ENCODE assay signal across 17 cellular contexts in the genomic region with DNA sequence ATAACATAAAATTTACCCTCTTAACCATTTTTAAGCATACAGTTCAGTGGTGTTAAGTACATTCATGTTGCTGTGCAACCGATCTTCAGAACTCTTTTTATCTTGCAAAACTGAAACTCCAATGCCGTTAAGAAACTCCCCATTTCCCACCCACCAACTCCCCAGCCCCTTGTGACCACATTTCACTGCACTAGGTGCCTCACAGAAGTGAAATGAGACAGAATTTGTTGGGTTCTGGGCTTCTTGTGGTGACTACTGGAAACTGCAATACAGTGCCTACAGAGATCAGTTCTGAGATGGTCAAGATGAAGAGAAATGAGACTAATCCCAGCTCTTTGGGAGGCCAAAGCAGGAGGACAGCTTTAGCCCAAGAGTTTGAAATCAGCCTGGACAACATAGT.
A peak's percentile ranks its signal among the peaks of the same experiment; 100 is the strongest.
DNase-seq lines count a peak whose midpoint lies in the region; ATAC-seq and TF ChIP-seq lines count a peak whose summit lies in the region.
"Had no signal": no experiment of that assay in that cellular context is flagged by ENCODE, and none has a peak within 500 bp of the region (broad histone marks: within the 10 kb centered on the region; RNA-seq: fewer than 3 reads in every experiment).

No MANE protein-coding gene starts in this region.

- CTCF ChIA-PET in WTC11 (lab: Charles Lee) = no interaction called here

- peak; percentile 8 to 22 for DNase-seq in stimulated activated CD4-positive, alpha-beta T cell treated with anti-CD3 and anti-CD28 coated beads, Interleukin-2, amount 100 ng/mL, for 24 hours
- no peak for DNase-seq in stimulated activated CD4-positive, alpha-beta T cell treated with anti-CD3 and anti-CD28 coated beads, Interleukin-4, amount 100 ng/mL, for 4 hours
- no peak for DNase-seq in WTC11 (ENCODE audit: low spot score)
- DNase-seq in stimulated activated naive CD8-positive, alpha-beta T cell treated with anti-CD3 and anti-CD28 coated beads, Interleukin-15, Interleukin-2, amounts not matched to agents 100 U/mL and 50 U/mL, for 24 hours = peak; percentile 9
- DNase-seq in lower leg skin (ENCODE audit: low spot score in 2 of 2) = no peak
- no peak for DNase-seq in NCI-H524 (lab: John Stamatoyannopoulos, UW)
- DNase-seq: AML-193, colonic mucosa, esophagus squamous epithelium, mesenchymal stem cell, NCI-H1092, NCI-H69, nucleus accumbens had no signal

- no peak for TF ChIP-seq POLR2A in lower leg skin (IDR thresholded peaks at IDR 0.05)

- peaks cover 17% of the 10 kb centered on the region for H3K9me3 Mint-ChIP-seq in WTC11
- H3K9me3 Mint-ChIP-seq: activated naive CD4-positive, alpha-beta T cell treated with anti-CD3 and anti-CD28 coated beads, Interleukin-2, amount 50 U/mL, for 24 hours had no signal

- POLR2A ChIA-PET in WTC11 (lab: Charles Lee) = no interaction called here

- peak; percentile 38 for ATAC-seq in GM21786 (IDR thresholded peaks at IDR 0.05; ENCODE audit: unreplicated experiment)
- ATAC-seq in WTC11 = peak; percentile 34; the same call in 1 of the 2 replicates
- ATAC-seq in stimulated activated naive CD8-positive, alpha-beta T cell treated with anti-CD3 and anti-CD28 coated beads, Interleukin-15, Interleukin-2, amounts not matched to agents 100 U/mL and 50 U/mL, for 24 hours = peak; percentile 76
- ATAC-seq in GM21423 (IDR thresholded peaks at IDR 0.05; ENCODE audit: unreplicated experiment) = no peak
- ATAC-seq: Right ventricle myocardium inferior had no signal

- H3K27ac Mint-ChIP-seq in WTC11 = no peak overlapping the region
- H3K27ac Mint-ChIP-seq: activated naive CD4-positive, alpha-beta T cell treated with anti-CD3 and anti-CD28 coated beads, Interleukin-2, amount 50 U/mL, for 24 hours had no signal

- H3K36me3 Mint-ChIP-seq in WTC11 = peaks cover 11% of the 10 kb centered on the region
- H3K36me3 Mint-ChIP-seq: activated naive CD4-positive, alpha-beta T cell treated with anti-CD3 and anti-CD28 coated beads, Interleukin-2, amount 50 U/mL, for 24 hours had no signal

- H3K4me3 ChIP-seq in lower leg skin (ENCODE audit: low read depth, poor library complexity, severe bottlenecking) = no peak overlapping the region
- H3K4me3 ChIP-seq: colonic mucosa, esophagus squamous epithelium had no signal

- TF ChIP-seq CTCF in WTC11 (IDR thresholded peaks at IDR 0.05) (no peak), lower leg skin (IDR thresholded peaks at IDR 0.05) (no peak)

- intact Hi-C loops in lower leg skin (cut with DNase I; ENCODE audit: low total_unique reads) = no loop called here

- peaks cover 10% of the 10 kb centered on the region; the same call in 1 of the 2 replicates for H3K4me1 Mint-ChIP-seq in WTC11

- WGBS in lower leg skin, 2 donors = 88 to 91% methylated on average over 2 of the region's 2 CpGs

- H3K4me3 Mint-ChIP-seq in WTC11 = no peak overlapping the region
- H3K4me3 Mint-ChIP-seq: activated naive CD4-positive, alpha-beta T cell treated with anti-CD3 and anti-CD28 coated beads, Interleukin-2, amount 50 U/mL, for 24 hours had no signal

- peaks cover 2% of the 10 kb centered on the region; the same call in 1 of the 2 replicates for H3K27me3 Mint-ChIP-seq in WTC11 (ENCODE audit: low read depth)
- H3K27me3 Mint-ChIP-seq: activated naive CD4-positive, alpha-beta T cell treated with anti-CD3 and anti-CD28 coated beads, Interleukin-2, amount 50 U/mL, for 24 hours had no signal

TF ChIP-seq in WTC11, 78 proteins besides CTCF, POLR2A, EP300 and RAD21:
- TF ChIP-seq ZNF219 (CRISPR knock-in tag; IDR thresholded peaks at IDR 0.05; ENCODE audit: borderline replicate concordance) (no peak), STAT6 (CRISPR knock-in tag; conservative IDR thresholded peaks at IDR 0.05; ENCODE audit: low read depth) (no peak), CDX4 (CRISPR knock-in tag; IDR thresholded peaks at IDR 0.05; ENCODE audit: borderline replicate concordance) (no peak), ESRRA (CRISPR knock-in tag; IDR thresholded peaks at IDR 0.05; ENCODE audit: borderline replicate concordance) (no peak), FOXJ3 (CRISPR knock-in tag; IDR thresholded peaks at IDR 0.05; ENCODE audit: borderline replicate concordance) (no peak), E2F4 (CRISPR knock-in tag; IDR thresholded peaks at IDR 0.05; ENCODE audit: borderline replicate concordance, low read depth) (no peak)
- TF ChIP-seq, protein P1, sequence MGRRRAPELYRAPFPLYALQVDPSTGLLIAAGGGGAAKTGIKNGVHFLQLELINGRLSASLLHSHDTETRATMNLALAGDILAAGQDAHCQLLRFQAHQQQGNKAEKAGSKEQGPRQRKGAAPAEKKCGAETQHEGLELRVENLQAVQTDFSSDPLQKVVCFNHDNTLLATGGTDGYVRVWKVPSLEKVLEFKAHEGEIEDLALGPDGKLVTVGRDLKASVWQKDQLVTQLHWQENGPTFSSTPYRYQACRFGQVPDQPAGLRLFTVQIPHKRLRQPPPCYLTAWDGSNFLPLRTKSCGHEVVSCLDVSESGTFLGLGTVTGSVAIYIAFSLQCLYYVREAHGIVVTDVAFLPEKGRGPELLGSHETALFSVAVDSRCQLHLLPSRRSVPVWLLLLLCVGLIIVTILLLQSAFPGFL (CRISPR knock-in tag; IDR thresholded peaks at IDR 0.05; ENCODE audit: borderline replicate concordance) = no peak

Comparison
In these comparisons a context has a peak if more than half of its experiments do, and no peak if none do; other contexts are left out.
1. DNase-seq: peak in stimulated activated CD4-positive, alpha-beta T cell treated with anti-CD3 and anti-CD28 coated beads, Interleukin-2, amount 100 ng/mL, for 24 hours (2 of 2) and stimulated activated naive CD8-positive, alpha-beta T cell treated with anti-CD3 and anti-CD28 coated beads, Interleukin-15, Interleukin-2, amounts not matched to agents 100 U/mL and 50 U/mL, for 24 hours (single experiment); none in stimulated activated CD4-positive, alpha-beta T cell treated with anti-CD3 and anti-CD28 coated beads, Interleukin-4, amount 100 ng/mL, for 4 hours (0 of 2), WTC11 (single experiment), lower leg skin (0 of 2) and NCI-H524 (0 of 2).